ENCODE assay signal across 8 cellular contexts in genomic region chr3:51539291-51539891, GRCh38. TPM values are rescaled to one million over a fixed set of nuclear protein-coding genes. Genes with fewer than 3 reads are reported as not detected.
A peak's percentile ranks its signal among the peaks of the same experiment; 100 is the strongest.
DNase-seq lines count a peak whose midpoint lies in the region; ATAC-seq and TF ChIP-seq lines count a peak whose summit lies in the region.

No MANE protein-coding gene starts in this region.

- TF ChIP-seq CTCF in Panc1 (IDR thresholded peaks at IDR 0.05) (no peak), adrenal gland (IDR thresholded peaks at IDR 0.05) (no peak)

- ATAC-seq in Panc1 (peak; percentile 39; the same call in 1 of the 2 replicates), right cardiac atrium (peak; percentile 16 to 24), GM18873 (IDR thresholded peaks at IDR 0.05; ENCODE audit: low FRiP score, unreplicated experiment) (no peak)

- WGBS in adrenal gland, 4 donors = 0 to 1% (median 0%) methylated on average over 10 of the region's 10 CpGs
- 1% methylated on average over 10 of the region's 10 CpGs for WGBS in right cardiac atrium

- H3K9ac ChIP-seq in rectal smooth muscle tissue (ENCODE audit: low read length) = peak overlapping the region; percentile 53

- no TSS peak for BruUV-seq in Panc1 (replicated peaks; lab: Mats Ljungman, UMichigan)

- CTCF ChIA-PET in Panc1 (lab: Charles Lee) = no interaction called here

- no peaks in the 10 kb centered on the region; the same call in 1 of the 2 replicates for H3K36me3 ChIP-seq in H7 (replicated peaks; ENCODE audit: control insufficient read depth, insufficient read depth, low read length)
- peaks cover 3% of the 10 kb centered on the region; the same call in 1 of the 2 replicates for H3K36me3 ChIP-seq in Panc1 (ENCODE audit: control insufficient read depth, insufficient read depth, low read length)
- H3K36me3 ChIP-seq in adrenal gland (replicated peaks in 1 of 2) = peaks cover 0 to 6% of the 10 kb centered on the region in 2 donors
- H3K36me3 ChIP-seq in rectal smooth muscle tissue (ENCODE audit: control insufficient read depth, insufficient read depth, low read length) = peaks cover 3% of the 10 kb centered on the region

- H3K4me1 ChIP-seq in Panc1 (ENCODE audit: control insufficient read depth, insufficient read depth, low read length) = no peaks in the 10 kb centered on the region
- H3K4me1 ChIP-seq in adrenal gland (replicated peaks in 1 of 2) = peaks cover 9 to 29% of the 10 kb centered on the region in 2 donors
- peaks cover 3% of the 10 kb centered on the region for H3K4me1 ChIP-seq in right cardiac atrium (ENCODE audit: control insufficient read depth, insufficient read depth, low read length)
- peaks cover 8% of the 10 kb centered on the region for H3K4me1 ChIP-seq in rectal smooth muscle tissue (ENCODE audit: control insufficient read depth, insufficient read depth, low read length)

- POLR2A ChIA-PET in Panc1 (lab: Charles Lee) = interaction anchor here (0.5 to 0.7 kb wide), 2 partner anchors 393 to 747 kb away, joined by 3 read pairs; no protein-coding TSS in a partner anchor

- peak overlapping the region; percentile 60 for H3K4me3 ChIP-seq in H7 (ENCODE audit: insufficient read depth, low read depth, low read length)
- H3K4me3 ChIP-seq in Panc1 (ENCODE audit: low read depth in 2 of 2, low read length in 2 of 2) = peak overlapping the region; percentile 83 to 86
- H3K4me3 ChIP-seq in adrenal gland = peak overlapping the region; percentile 45 to 98 (median 70)
- H3K4me3 ChIP-seq in right cardiac atrium (ENCODE audit: low read length) = peak overlapping the region; percentile 100
- peak overlapping the region; percentile 83 for H3K4me3 ChIP-seq in rectal smooth muscle tissue (ENCODE audit: low read length)

- intact Hi-C loops in Panc1 (cut with micrococcal nuclease; ENCODE audit: unreplicated experiment) (no loop called here), adrenal gland (cut with DNase I) (loop anchor here in 1 of 2 donors (2.0 kb wide), 1 partner anchor 37 kb away; no protein-coding TSS in a partner anchor), right cardiac atrium (cut with DNase I) (no loop called here)

- in situ Hi-C loops in Panc1 (cut with HindIII; ENCODE audit: low pct_unique_long_range_greater_than_20kb, low sequenced_read_pairs) = no loop called here

- DNase-seq in COLO829 (ENCODE audit: low spot score) (peak; percentile 87), H7 (no peak), Panc1 (ENCODE audit: low read depth, low spot score) (no peak), adrenal gland (peak in 6 of 7 donors; percentile 27 to 61 (median 40)), right cardiac atrium (no peak), COR-L47 (lab: John Stamatoyannopoulos, UW) (no peak)

- no peaks in the 10 kb centered on the region for H3K27me3 ChIP-seq in H7 (ENCODE audit: control insufficient read depth, insufficient read depth, low read length)
- no peaks in the 10 kb centered on the region for H3K27me3 ChIP-seq in Panc1 (ENCODE audit: control insufficient read depth, insufficient read depth, low read length)
- no peaks in the 10 kb centered on the region for H3K27me3 ChIP-seq in adrenal gland
- H3K27me3 ChIP-seq in right cardiac atrium (ENCODE audit: control insufficient read depth, insufficient read depth) = no peaks in the 10 kb centered on the region
- no peaks in the 10 kb centered on the region for H3K27me3 ChIP-seq in rectal smooth muscle tissue (ENCODE audit: control insufficient read depth, insufficient read depth, low read length)

- H3K27ac ChIP-seq in Panc1 (ENCODE audit: low read length) = peak overlapping the region; percentile 81
- peak overlapping the region; percentile 79 to 94 (median 87) for H3K27ac ChIP-seq in adrenal gland
- H3K27ac ChIP-seq in right cardiac atrium (ENCODE audit: low read length) = peak overlapping the region; percentile 95
- H3K27ac ChIP-seq in rectal smooth muscle tissue (ENCODE audit: low read depth, low read length) = peak overlapping the region; percentile 80

- peak in 1 of 2 donors; percentile 39 for TF ChIP-seq POLR2A in adrenal gland (IDR thresholded peaks at IDR 0.05)

- H3K9me3 ChIP-seq in Panc1 (ENCODE audit: control insufficient read depth, insufficient read depth, low read depth, low read length) (no peaks in the 10 kb centered on the region), adrenal gland (replicated peaks in 1 of 3) (no peaks in the 10 kb centered on the region), right cardiac atrium (ENCODE audit: control insufficient read depth, low read length) (no peaks in the 10 kb centered on the region)

RNA-seq across cellular contexts. Expression of gene RAD54L2, which starts 0.9 kb away (rescaled TPM):
- 20.8 TPM in 2 replicates for total RNA-seq in H7 (2014; rRNA removed; shearing (Covaris generic))
- total RNA-seq in Panc1 (2021; ENCODE audit: unreplicated experiment) (18.9 TPM), adrenal gland (10 to 100 TPM; 11.0 to 42.2 (median 19.6) TPM), right cardiac atrium (10 to 100 TPM; 11.0 to 14.6 (median 12.7) TPM)
- polyA plus RNA-seq in Panc1 (2012; ENCODE audit: insufficient read length) = 4.4 TPM
- polyA plus RNA-seq in adrenal gland (1 to 10 TPM; 5.6 to 9.4 (median 6.3) TPM), right cardiac atrium (5.1 TPM)

RNA-seq across cellular contexts. Expression of gene DCAF1, which starts 39.6 kb away (rescaled TPM):
- total RNA-seq in H7 (2014; rRNA removed; shearing (Covaris generic)) = 12.5 and 14.7 TPM in 2 replicates
- total RNA-seq in Panc1 (2021; ENCODE audit: unreplicated experiment) = 24.7 TPM
- polyA plus RNA-seq in Panc1 (2012; ENCODE audit: insufficient read length) = 15.3 TPM
- 10 to 100 TPM; 16.5 to 31.5 (median 22.9) TPM for total RNA-seq in adrenal gland
- 10 to 100 TPM in 1 of 3 donors, 1 to 10 TPM in 2; 7.3 to 29.9 (median 8.2) TPM for polyA plus RNA-seq in adrenal gland
- total RNA-seq in right cardiac atrium = 10 to 100 TPM; 12.8 to 15.2 (median 13.9) TPM
- 6.7 TPM for polyA plus RNA-seq in right cardiac atrium

Comparison
In these comparisons a context has a peak if more than half of its experiments do, and no peak if none do; other contexts are left out.
1. DNase-seq: peak in COLO829 (single experiment) and adrenal gland (6 of 7); none in H7 (single experiment), Panc1 (single experiment), right cardiac atrium (0 of 3) and COR-L47 (single experiment).
2. Peak in every context shown above with its lines, with median percentiles within 50 percentile points of each other: H3K4me3 ChIP-seq and H3K27ac ChIP-seq.